ENCODE assay signal across 10 cellular contexts in genomic region chr2:152166633-152167032, GRCh38.
A peak's percentile ranks its signal among the peaks of the same experiment; 100 is the strongest.
DNase-seq lines count a peak whose midpoint lies in the region; ATAC-seq, FAIRE-seq and TF ChIP-seq lines count a peak whose summit lies in the region.
"Had no signal": no experiment of that assay in that cellular context is flagged by ENCODE, and none has a peak within 500 bp of the region (broad histone marks: within the 10 kb centered on the region; RNA-seq: fewer than 3 reads in every experiment).

No MANE protein-coding gene starts in this region.

- H3K4me3 ChIP-seq in cardiac fibroblast (replicated peaks in 1 of 2; ENCODE audit: low read depth in 2 of 2, low read length in 2 of 2) (no peak overlapping the region), tibial artery (no peak overlapping the region)
- H3K4me3 ChIP-seq: skin epidermis had no signal

- ATAC-seq in HG03025 (IDR thresholded peaks at IDR 0.05; ENCODE audit: low FRiP score, unreplicated experiment) = peak; percentile 64

- H3K36me3 ChIP-seq in tibial artery = no peaks in the 10 kb centered on the region

- no peaks in the 10 kb centered on the region for H3K27me3 Mint-ChIP-seq in activated naive CD4-positive, alpha-beta T cell treated with anti-CD3 and anti-CD28 coated beads, Interleukin-2, amount 50 U/mL, for 24 hours

- no peaks in the 10 kb centered on the region for H3K9me3 Mint-ChIP-seq in activated naive CD4-positive, alpha-beta T cell treated with anti-CD3 and anti-CD28 coated beads, Interleukin-2, amount 50 U/mL, for 24 hours

- no peak overlapping the region for H3K27ac Mint-ChIP-seq in activated naive CD4-positive, alpha-beta T cell treated with anti-CD3 and anti-CD28 coated beads, Interleukin-2, amount 50 U/mL, for 24 hours

- FAIRE-seq in urothelium cell line (lab: Jason Lieb, UNC) = no peak

- H3K4me1 Mint-ChIP-seq in activated naive CD4-positive, alpha-beta T cell treated with anti-CD3 and anti-CD28 coated beads, Interleukin-2, amount 50 U/mL, for 24 hours = peaks cover 59% of the 10 kb centered on the region

- peak overlapping the region; percentile 45 to 59 for H3K27ac ChIP-seq in tibial artery
- H3K27ac ChIP-seq: C4-2B had no signal

- H3K27me3 ChIP-seq in tibial artery = no peaks in the 10 kb centered on the region

- TF ChIP-seq CTCF in cardiac fibroblast (IDR thresholded peaks at IDR 0.05; ENCODE audit: low read depth, low read length) (no peak), tibial artery (IDR thresholded peaks at IDR 0.05) (no peak)

- H3K36me3 Mint-ChIP-seq in activated naive CD4-positive, alpha-beta T cell treated with anti-CD3 and anti-CD28 coated beads, Interleukin-2, amount 50 U/mL, for 24 hours = peaks cover 8% of the 10 kb centered on the region

- H3K9me3 ChIP-seq in tibial artery = no peaks in the 10 kb centered on the region

- peaks cover 0 to 78% (median 16%) of the 10 kb centered on the region in 4 donors for H3K4me1 ChIP-seq in tibial artery

- DNase-seq in activated naive CD4-positive, alpha-beta T cell (lab: John Stamatoyannopoulos, UW) = no peak
- DNase-seq in cardiac fibroblast (ENCODE audit: low read depth in 2 of 2) (peak; percentile 35 to 62), tibial artery (no peak), NCI-H510A (lab: John Stamatoyannopoulos, UW) (no peak), urothelium cell line (ENCODE audit: low spot score) (no peak), putamen (ENCODE audit: low spot score) (no peak)

- peak overlapping the region; percentile 13 for H3K4me3 Mint-ChIP-seq in activated naive CD4-positive, alpha-beta T cell treated with anti-CD3 and anti-CD28 coated beads, Interleukin-2, amount 50 U/mL, for 24 hours

- intact Hi-C loops in tibial artery (cut with DNase I; ENCODE audit: low total_unique reads) = no loop called here

Comparison
In these comparisons a context has a peak if more than half of its experiments do, and no peak if none do; other contexts are left out.
1. DNase-seq: peak in cardiac fibroblast (2 of 2); none in activated naive CD4-positive, alpha-beta T cell (0 of 4), tibial artery (0 of 2), NCI-H510A (single experiment), urothelium cell line (single experiment) and putamen (single experiment).